ENCODE assay signal across 23 cellular contexts in the genomic region with DNA sequence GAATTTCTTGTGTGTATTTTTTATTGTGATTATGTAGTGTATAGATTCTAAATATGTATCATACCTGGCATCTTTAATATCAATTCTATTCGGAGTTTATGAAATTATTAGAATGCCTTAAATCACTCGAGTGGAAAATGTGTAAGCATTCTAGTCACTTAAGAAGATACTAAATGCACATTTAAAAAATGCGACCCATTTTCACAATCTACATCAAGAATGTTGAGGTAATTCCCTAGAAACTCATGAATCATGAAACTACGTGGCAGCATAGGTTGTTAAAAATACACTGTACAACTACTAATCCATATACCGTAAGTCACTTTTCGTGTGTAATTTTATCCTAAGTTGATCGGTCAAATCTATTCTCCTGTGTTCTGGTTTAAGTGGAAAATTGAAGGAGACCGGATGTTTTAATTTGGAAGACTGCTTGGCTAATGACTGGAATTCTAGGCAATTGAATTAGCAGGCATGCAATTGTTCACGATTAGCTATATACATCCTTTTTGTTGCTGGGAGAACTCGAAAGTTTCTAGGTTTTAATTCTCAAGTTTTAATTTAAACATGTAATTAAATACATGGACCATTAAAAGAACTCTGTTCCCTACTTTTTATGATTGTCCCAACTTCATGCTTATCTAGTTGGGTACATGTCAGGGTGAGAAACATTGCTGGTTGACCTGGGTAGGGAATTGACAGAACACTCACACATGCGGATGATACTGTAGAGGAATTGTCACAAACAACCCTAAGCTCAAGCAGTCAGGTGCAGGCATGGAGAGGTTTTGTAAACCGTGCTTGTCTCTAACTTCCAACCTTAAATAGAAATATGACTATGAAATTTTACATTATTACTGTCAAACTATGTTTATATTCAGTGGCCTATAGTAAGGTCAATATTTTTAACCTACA. TPM values are rescaled to one million over a fixed set of nuclear protein-coding genes. Genes with fewer than 3 reads are reported as not detected.
DNase-seq lines count a peak whose midpoint lies in the region; ATAC-seq, FAIRE-seq and TF ChIP-seq lines count a peak whose summit lies in the region.
"Had no signal": no experiment of that assay in that cellular context is flagged by ENCODE, and none has a peak within 500 bp of the region (broad histone marks: within the 10 kb centered on the region; RNA-seq: fewer than 3 reads in every experiment).

No MANE protein-coding gene starts in this region.

- H3K4me1 ChIP-seq in neuron (ENCODE audit: insufficient read depth, low read length) = peaks cover 59% of the 10 kb centered on the region
- peaks cover 0 to 6% (median 2%) of the 10 kb centered on the region in 4 donors for H3K4me1 ChIP-seq in transverse colon
- peaks cover 0 to 16% (median 6%) of the 10 kb centered on the region in 4 donors for H3K4me1 ChIP-seq in tibial nerve

- no peak for TF ChIP-seq CTCF in transverse colon (IDR thresholded peaks at IDR 0.05)
- TF ChIP-seq CTCF in tibial nerve (IDR thresholded peaks at IDR 0.05) = no peak

- H3K27me3 ChIP-seq in neuron (ENCODE audit: insufficient read depth, low read length) (no peaks in the 10 kb centered on the region), transverse colon (no peaks in the 10 kb centered on the region), tibial nerve (no peaks in the 10 kb centered on the region)
- H3K27me3 ChIP-seq: spleen, tibial artery had no signal

- H3K36me3 ChIP-seq in neuron (ENCODE audit: insufficient read depth, low read length) (peaks cover 34% of the 10 kb centered on the region), transverse colon (peaks cover 0 to 15% (median 6%) of the 10 kb centered on the region in 4 donors), tibial nerve (peaks cover 0 to 15% (median 5%) of the 10 kb centered on the region in 3 donors)

- in situ Hi-C loops in transverse colon (cut with MboI; ENCODE audit: low pct_ligation_motif_present in 1 of 4, low pct_unique_long_range_greater_than_20kb in 1 of 4, low sequenced_read_pairs in 3 of 4) = loop anchor here in 1 of 4 donors (25.0 kb wide), 1 partner anchor 405 kb away; a partner anchor contains a TSS

- H3K4me3 ChIP-seq in neuron (ENCODE audit: low read length) (peak overlapping the region; percentile 48), transverse colon (no peak overlapping the region), tibial nerve (no peak overlapping the region)
- H3K4me3 ChIP-seq: spleen, tibial artery had no signal

- DNase-seq in NCI-H524 (lab: John Stamatoyannopoulos, UW) (peak; percentile 52 to 64), medulla oblongata (ENCODE audit: extremely low spot score) (no peak), transverse colon (no peak), tibial nerve (ENCODE audit: low spot score in 2 of 2) (no peak)
- DNase-seq: activated effector memory CD4-positive, alpha-beta T cell treated with anti-CD3 and anti-CD28 coated beads, Interleukin-2, amount 50 U/mL, for 16 hours; Caco-2; head of caudate nucleus; Kasumi-1; left ventricle myocardium superior; NCI-H187 treated with DMSO at 0.1 percent for 48 hours; NCI-H2227 treated with DMSO at 0.1 percent for 48 hours; NK-92 treated with Interleukin-12 subunit alpha and Interleukin-12 subunit beta, amount 100 ng/mL, for 24 hours; SIG-M5; spleen; stimulated activated CD4-positive, alpha-beta T cell treated with anti-CD3 and anti-CD28 coated beads, Interleukin-4, amount 100 ng/mL, for 1 hour; stimulated activated naive CD4-positive, alpha-beta T cell treated with Interleukin-2 at 50 U/mL for 16 hours; T-helper 17 cell; tibial artery had no signal

- H2AFZ ChIP-seq in neuron (ENCODE audit: low read depth, low read length) = no peak overlapping the region

- no peak for ATAC-seq in HG03097 (IDR thresholded peaks at IDR 0.05; ENCODE audit: low FRiP score, unreplicated experiment)
- ATAC-seq: left ventricle myocardium superior, T-helper 17 cell had no signal

- H3K27ac ChIP-seq in cingulate gyrus (ENCODE audit: low read depth, low read length) = peak overlapping the region; percentile 29
- H3K27ac ChIP-seq in transverse colon = no peak overlapping the region
- peak overlapping the region in 1 of 4 donors; percentile 53 for H3K27ac ChIP-seq in tibial nerve
- H3K27ac ChIP-seq: spleen, VCaP had no signal

- TF ChIP-seq POLR2A in transverse colon (IDR thresholded peaks at IDR 0.05) (no peak), tibial nerve (IDR thresholded peaks at IDR 0.05) (no peak)

- intact Hi-C loops in transverse colon (cut with DNase I; ENCODE audit: low total_unique reads) = no loop called here

- TF ChIP-seq EP300 in transverse colon (IDR thresholded peaks at IDR 0.05; ENCODE audit: low read depth) (no peak), tibial nerve (IDR thresholded peaks at IDR 0.05) (no peak)

- H3K9me3 ChIP-seq in neuron (ENCODE audit: low read length) = no peaks in the 10 kb centered on the region
- H3K9me3 ChIP-seq in transverse colon = no peaks in the 10 kb centered on the region
- no peaks in the 10 kb centered on the region for H3K9me3 ChIP-seq in tibial nerve
- H3K9me3 ChIP-seq: Caco-2, spleen, tibial artery had no signal

- peak; percentile 40 for FAIRE-seq in G401.6 (lab: Jason Lieb, UNC)

- 86 to 90% methylated on average over 12 of the region's 12 CpGs for WGBS in transverse colon (ENCODE audit: low coverage in 1 of 2), 2 donors
- WGBS in tibial nerve, 2 donors = 92% methylated on average over 12 of the region's 12 CpGs

RNA-seq across cellular contexts. Expression of a gene that starts 6.6 kb away (rescaled TPM):
- 10 to 100 TPM in 3 of 4 donors, 1 to 10 TPM in 1; 4.1 to 32.8 (median 17.7) TPM for total RNA-seq in transverse colon
- 10 to 100 TPM in 1 of 4 donors, 1 to 10 TPM in 3; 6.9 to 10.3 (median 8.9) TPM for total RNA-seq in tibial nerve

Comparison
In these comparisons a context has a peak if more than half of its experiments do, and no peak if none do; other contexts are left out.
1. DNase-seq: peak in NCI-H524 (2 of 2); none in medulla oblongata (single experiment), transverse colon (single experiment) and tibial nerve (0 of 2).